ENCODE assay signal across 11 cellular contexts in genomic region chr11:21484039-21484438, GRCh38.
"Had no signal": no experiment of that assay in that cellular context is flagged by ENCODE, and none has a peak within 500 bp of the region (broad histone marks: within the 10 kb centered on the region; RNA-seq: fewer than 3 reads in every experiment).

No MANE protein-coding gene starts in this region.

- H3K9me3 ChIP-seq: HAP-1 had no signal

- DNase-seq: GM23248, GOT3, H7, H9, HCEC 1CT, HFFc6 had no signal

- H2AFZ ChIP-seq: GM23248, GM23338 had no signal

- H3K36me3 ChIP-seq: HAP-1 had no signal

- FAIRE-seq: H1, H54 had no signal

- H3K27ac ChIP-seq: GM23248 had no signal

- H3K4me3 ChIP-seq: GM23248, GM23338, HAP-1 had no signal

- H3K4me2 ChIP-seq: GM23338 had no signal

- ATAC-seq: GM23338, HCT116 had no signal

- H3K9ac ChIP-seq: GM23248 had no signal

- H3K4me1 ChIP-seq: HAP-1 had no signal
